10 cellular contexts compared by ENCODE assay signal in the genomic region with DNA sequence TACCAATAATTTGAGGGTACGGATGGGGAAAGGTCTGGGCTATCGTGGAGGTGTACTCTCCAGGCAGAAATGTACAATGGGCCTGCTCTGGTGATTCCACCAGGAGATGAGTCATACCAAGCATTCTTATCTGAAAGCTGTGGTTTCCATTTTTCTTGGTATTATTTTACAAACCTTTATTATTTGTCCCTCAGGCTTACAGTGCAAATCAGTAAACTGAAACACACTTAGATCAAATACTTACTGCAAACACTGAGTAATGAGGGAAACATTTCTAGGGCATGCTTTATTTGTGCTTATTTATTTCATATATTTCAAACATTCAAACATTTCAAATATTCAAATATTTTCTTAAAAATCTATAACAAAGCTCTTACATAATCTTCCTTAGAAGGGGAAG.
DNase-seq lines count a peak whose midpoint lies in the region; ATAC-seq and TF ChIP-seq lines count a peak whose summit lies in the region.
"Had no signal": no experiment of that assay in that cellular context is flagged by ENCODE, and none has a peak within 500 bp of the region (broad histone marks: within the 10 kb centered on the region; RNA-seq: fewer than 3 reads in every experiment).

No MANE protein-coding gene starts in this region.

- H4K20me1 ChIP-seq in OCI-LY3 (ENCODE audit: insufficient read depth, low read length), result peaks cover 7% of the 10 kb centered on the region; the same call in 1 of the 2 replicates

- intact Hi-C loops in right lobe of liver (cut with DNase I) (no loop called here), posterior vena cava (cut with DNase I) (no loop called here)

- H3K4me3 ChIP-seq in OCI-LY3 (ENCODE audit: low read length), result no peak overlapping the region
- no peak overlapping the region for H3K4me3 ChIP-seq in right lobe of liver

- no peak overlapping the region for H3K27ac ChIP-seq in OCI-LY3 (ENCODE audit: low read length)
- H3K27ac ChIP-seq in right lobe of liver, result peak overlapping the region in 2 of 3 donors; percentile 73 to 74

- no peak overlapping the region for H2AFZ ChIP-seq in OCI-LY3 (ENCODE audit: low read depth, low read length)

- H3K9me3 Mint-ChIP-seq in type B pancreatic cell, result no peaks in the 10 kb centered on the region

- H3K4me2 ChIP-seq in OCI-LY3 (ENCODE audit: low read length), result peak overlapping the region; percentile 39

- peaks cover 15% of the 10 kb centered on the region for H3K4me1 Mint-ChIP-seq in type B pancreatic cell (ENCODE audit: unreplicated experiment)
- H3K4me1 Mint-ChIP-seq: activated CD4-positive, alpha-beta T cell treated with anti-CD3 and anti-CD28 coated beads for 36 hours had no signal

- H3K9ac ChIP-seq in OCI-LY3 (ENCODE audit: low read length), result no peak overlapping the region

- TF ChIP-seq CTCF in OCI-LY3 (IDR thresholded peaks at IDR 0.05; ENCODE audit: low read depth, low read length), result no peak
- TF ChIP-seq CTCF in right lobe of liver (IDR thresholded peaks at IDR 0.05), result no peak
- TF ChIP-seq CTCF in type B pancreatic cell (conservative IDR thresholded peaks at IDR 0.05), result no peak

- H3K9me3 ChIP-seq in OCI-LY3 (ENCODE audit: insufficient read depth, low read length) (no peaks in the 10 kb centered on the region), right lobe of liver (no peaks in the 10 kb centered on the region)

- H3K4me1 ChIP-seq in OCI-LY3 (ENCODE audit: low read length) (peaks cover 18% of the 10 kb centered on the region), right lobe of liver (peaks cover 0 to 27% (median 13%) of the 10 kb centered on the region in 4 donors)

- H3K27ac Mint-ChIP-seq in type B pancreatic cell, result no peak overlapping the region
- H3K27ac Mint-ChIP-seq: activated CD4-positive, alpha-beta T cell treated with anti-CD3 and anti-CD28 coated beads for 36 hours had no signal

- H3K36me3 ChIP-seq in OCI-LY3 (replicated peaks; ENCODE audit: low read depth, low read length) (no peaks in the 10 kb centered on the region), right lobe of liver (no peaks in the 10 kb centered on the region)

- no peaks in the 10 kb centered on the region for H3K36me3 Mint-ChIP-seq in type B pancreatic cell

- H3K27me3 Mint-ChIP-seq in type B pancreatic cell, result no peaks in the 10 kb centered on the region
- H3K27me3 Mint-ChIP-seq: activated CD4-positive, alpha-beta T cell treated with anti-CD3 and anti-CD28 coated beads for 36 hours had no signal

- H3K79me2 ChIP-seq in OCI-LY3 (ENCODE audit: low read length), result no peaks in the 10 kb centered on the region

- ATAC-seq in GM18858 (IDR thresholded peaks at IDR 0.05; ENCODE audit: unreplicated experiment) (peak; percentile 99), HG02759 (IDR thresholded peaks at IDR 0.05; ENCODE audit: unreplicated experiment) (peak; percentile 96), right lobe of liver (peak in 1 of 4 donors; percentile 2)
- ATAC-seq: activated CD4-positive, alpha-beta T cell treated with anti-CD3 and anti-CD28 coated beads for 36 hours had no signal

- 86% methylated on average over 1 of the region's 2 CpGs for WGBS in right lobe of liver (ENCODE audit: insufficient coverage, low coverage, low lambda C conversion rate, missing lambda C conversion rate)

- no peak overlapping the region for H3K4me3 Mint-ChIP-seq in type B pancreatic cell
- H3K4me3 Mint-ChIP-seq: activated CD4-positive, alpha-beta T cell treated with anti-CD3 and anti-CD28 coated beads for 36 hours had no signal

- H3K27me3 ChIP-seq in OCI-LY3 (ENCODE audit: low read depth, low read length) (peaks cover 61% of the 10 kb centered on the region), right lobe of liver (no peaks in the 10 kb centered on the region)

- no peak for TF ChIP-seq POLR2A in right lobe of liver (IDR thresholded peaks at IDR 0.05)

- DNase-seq in right lobe of liver (no peak), posterior vena cava (ENCODE audit: low spot score) (no peak), NCI-H2107 (lab: John Stamatoyannopoulos, UW) (no peak), NCI-H2227 (lab: John Stamatoyannopoulos, UW; ENCODE audit: unreplicated experiment) (no peak), type B pancreatic cell (ENCODE audit: extremely low spot score, unreplicated experiment) (no peak)
- DNase-seq: activated CD4-positive, alpha-beta T cell treated with anti-CD3 and anti-CD28 coated beads for 36 hours; stimulated activated CD4-positive, alpha-beta T cell treated with anti-CD3 and anti-CD28 coated beads, Interleukin-4, amount 100 ng/mL, for 4 hours had no signal
